ENCODE assay signal across 3 cellular contexts in the genomic region with DNA sequence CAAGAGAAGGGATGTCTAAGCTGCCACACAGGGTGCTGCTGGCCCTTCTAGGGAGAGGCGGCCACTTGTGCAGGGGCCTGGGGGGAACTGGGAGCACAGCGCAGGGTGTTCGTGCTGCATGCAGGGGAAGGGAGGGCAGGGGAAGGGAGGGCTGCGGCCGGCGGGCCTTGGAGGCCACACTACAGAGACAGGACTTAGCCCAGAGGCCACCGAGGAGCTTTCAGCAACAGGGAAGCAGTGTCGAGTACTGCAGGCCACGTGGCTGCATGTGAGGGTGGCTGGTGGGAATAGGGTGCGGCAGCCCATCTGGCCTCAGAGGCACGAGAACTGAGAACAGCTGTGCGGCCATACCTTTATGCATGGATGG. TPM values are rescaled to one million over a fixed set of nuclear protein-coding genes. Genes with fewer than 3 reads are reported as not detected.
"Had no signal": no experiment of that assay in that cellular context is flagged by ENCODE, and none has a peak within 500 bp of the region (broad histone marks: within the 10 kb centered on the region; RNA-seq: fewer than 3 reads in every experiment).

No MANE protein-coding gene starts in this region.

RNA-seq across cellular contexts. Expression of a gene that starts 19.0 kb away (rescaled TPM):
- polyA plus RNA-seq: immature natural killer cell had no signal

RNA-seq across cellular contexts. Expression of a gene that starts 35.8 kb away (rescaled TPM):
- total RNA-seq: lower lobe of right lung; natural killer cell treated with Interleukin-12 subunit alpha and Interleukin-12 subunit beta and Interleukin-15 and Interleukin-18, amount 100 ng/mL, for 72 hours had no signal
- polyA plus RNA-seq: immature natural killer cell had no signal
